Comparison of ENCODE assay signal across 18 cellular contexts in genomic region chr17:16900288-16900882, GRCh38.
A peak's percentile ranks its signal among the peaks of the same experiment; 100 is the strongest.
DNase-seq lines count a peak whose midpoint lies in the region; ATAC-seq and TF ChIP-seq lines count a peak whose summit lies in the region.
"Had no signal": no experiment of that assay in that cellular context is flagged by ENCODE, and none has a peak within 500 bp of the region (broad histone marks: within the 10 kb centered on the region; RNA-seq: fewer than 3 reads in every experiment).

No MANE protein-coding gene starts in this region.

- H3K4me1 ChIP-seq in GM23338 (ENCODE audit: insufficient read depth) (peaks cover 15% of the 10 kb centered on the region; the same call in 1 of the 2 replicates), OCI-LY3 (ENCODE audit: low read length) (peaks cover 41% of the 10 kb centered on the region), spleen (no peaks in the 10 kb centered on the region), sigmoid colon (no peaks in the 10 kb centered on the region)

- DNase-seq in GM23338 (ENCODE audit: low spot score), result no peak
- DNase-seq in islet precursor cell, result peak; percentile 40
- peak; percentile 13 for DNase-seq in spleen
- no peak for DNase-seq in sigmoid colon
- DNase-seq: AML-193; CD4-positive, alpha-beta T cell; H7; KBM-7; NCI-H2029; NCI-H446 treated with DMSO at 0.1 percent for 48 hours; NCI-H526; NCI-H82; Right ventricle myocardium superior; RPMI8226 had no signal

- no peaks in the 10 kb centered on the region for H3K36me3 Mint-ChIP-seq in GM23338 (ENCODE audit: low read depth)

- H3K4me2 ChIP-seq in GM23338 (no peak overlapping the region), OCI-LY3 (ENCODE audit: low read length) (0 out of 2 replicates have a peak overlapping the region, but pooled peaks have one; percentile 64)

- H3K9me2 ChIP-seq in GM23338 (ENCODE audit: insufficient read depth), result no peaks in the 10 kb centered on the region

- TF ChIP-seq CTCF in GM23338 (conservative IDR thresholded peaks at IDR 0.05; ENCODE audit: low read depth in 2 of 2) (no peak), OCI-LY3 (IDR thresholded peaks at IDR 0.05; ENCODE audit: low read depth, low read length) (0 out of 2 replicates have a peak, but pooled peaks have one; percentile 4), spleen (IDR thresholded peaks at IDR 0.05 in 8 of 11, conservative IDR thresholded peaks at IDR 0.05 in 3 of 11) (no peak), sigmoid colon (IDR thresholded peaks at IDR 0.05) (no peak)

- H3K27ac Mint-ChIP-seq in GM23338, result no peak overlapping the region
- H3K27ac Mint-ChIP-seq: CD4-positive, alpha-beta T cell had no signal

- H3K36me3 ChIP-seq in GM23338 (ENCODE audit: insufficient read depth), result no peaks in the 10 kb centered on the region
- H3K36me3 ChIP-seq in OCI-LY3 (replicated peaks; ENCODE audit: low read depth, low read length), result no peaks in the 10 kb centered on the region
- no peaks in the 10 kb centered on the region for H3K36me3 ChIP-seq in spleen
- H3K36me3 ChIP-seq in sigmoid colon, result no peaks in the 10 kb centered on the region
- H3K36me3 ChIP-seq: BLaER1 treated with 17β-estradiol and CSF1 and Interleukin-3, amounts not matched to agents 10 nM and 100 nM had no signal

- no peak for ATAC-seq in GM23338
- no peak for ATAC-seq in HG02678 (IDR thresholded peaks at IDR 0.05; ENCODE audit: unreplicated experiment)
- no peak for ATAC-seq in HG02642 (IDR thresholded peaks at IDR 0.05; ENCODE audit: poor library complexity, unreplicated experiment)

- H4K20me1 ChIP-seq in GM23338 (replicated peaks; ENCODE audit: insufficient read depth) (no peaks in the 10 kb centered on the region), OCI-LY3 (ENCODE audit: insufficient read depth, low read length) (no peaks in the 10 kb centered on the region)
- H4K20me1 ChIP-seq: BLaER1 treated with 17β-estradiol and CSF1 and Interleukin-3, amounts not matched to agents 10 nM and 100 nM had no signal

- no peak overlapping the region for H3K9ac ChIP-seq in OCI-LY3 (ENCODE audit: low read length)
- H3K9ac ChIP-seq: BLaER1 treated with 17β-estradiol and CSF1 and Interleukin-3, amounts not matched to agents 10 nM and 100 nM had no signal

- H3K27me3 ChIP-seq in GM23338 (ENCODE audit: insufficient read depth) (no peaks in the 10 kb centered on the region), OCI-LY3 (ENCODE audit: low read depth, low read length) (no peaks in the 10 kb centered on the region), spleen (replicated peaks in 1 of 7) (peaks cover 0 to 32% (median 0%) of the 10 kb centered on the region in 7 donors), sigmoid colon (no peaks in the 10 kb centered on the region)
- H3K27me3 ChIP-seq: BLaER1 treated with 17β-estradiol and CSF1 and Interleukin-3, amounts not matched to agents 10 nM and 100 nM had no signal

- peak overlapping the region; percentile 63 for H2AFZ ChIP-seq in GM23338
- H2AFZ ChIP-seq in OCI-LY3 (ENCODE audit: low read depth, low read length), result no peak overlapping the region

- H3K9me3 Mint-ChIP-seq in GM23338, result 0 out of 3 replicates have a peak, but pooled peaks cover 4% of the 10 kb centered on the region
- H3K9me3 Mint-ChIP-seq: CD4-positive, alpha-beta T cell had no signal

- no peak overlapping the region for H3K4me3 Mint-ChIP-seq in GM23338
- H3K4me3 Mint-ChIP-seq: CD4-positive, alpha-beta T cell had no signal

- TF ChIP-seq POLR2A in spleen (IDR thresholded peaks at IDR 0.05) (no peak), sigmoid colon (IDR thresholded peaks at IDR 0.05) (no peak)

- H3K9me3 ChIP-seq in OCI-LY3 (ENCODE audit: insufficient read depth, low read length), result no peaks in the 10 kb centered on the region
- no peaks in the 10 kb centered on the region for H3K9me3 ChIP-seq in spleen
- no peaks in the 10 kb centered on the region for H3K9me3 ChIP-seq in sigmoid colon

- no peak for TF ChIP-seq EP300 in sigmoid colon (IDR thresholded peaks at IDR 0.05)

- WGBS in spleen, 5 donors, result 82 to 98% (median 86%) methylated on average over 2 of the region's 2 CpGs
- WGBS in sigmoid colon, 2 donors, result 91 to 94% methylated on average over 2 of the region's 2 CpGs

- intact Hi-C loops in spleen (cut with DNase I; ENCODE audit: low total_unique reads), result no loop called here
- intact Hi-C loops in sigmoid colon (cut with DNase I), result no loop called here

- no peaks in the 10 kb centered on the region for H3K79me2 ChIP-seq in GM23338 (replicated peaks; ENCODE audit: insufficient read depth)
- peaks cover 5% of the 10 kb centered on the region; the same call in 1 of the 2 replicates for H3K79me2 ChIP-seq in OCI-LY3 (ENCODE audit: low read length)

- no peaks in the 10 kb centered on the region for H3F3A ChIP-seq in GM23338 (replicated peaks; ENCODE audit: low read depth)

- no peak overlapping the region for H3K27ac ChIP-seq in GM23338 (ENCODE audit: low read depth)
- H3K27ac ChIP-seq in OCI-LY3 (ENCODE audit: low read length), result no peak overlapping the region
- no peak overlapping the region for H3K27ac ChIP-seq in spleen
- no peak overlapping the region for H3K27ac ChIP-seq in sigmoid colon
- H3K27ac ChIP-seq: BLaER1 treated with 17β-estradiol and CSF1 and Interleukin-3, amounts not matched to agents 10 nM and 100 nM had no signal

- H3K27me3 Mint-ChIP-seq in GM23338 (ENCODE audit: insufficient read depth, low read depth, poor library complexity), result peaks cover 8% of the 10 kb centered on the region

- no peak overlapping the region for H3K4me3 ChIP-seq in GM23338
- H3K4me3 ChIP-seq in OCI-LY3 (ENCODE audit: low read length), result no peak overlapping the region
- H3K4me3 ChIP-seq in spleen, result no peak overlapping the region
- H3K4me3 ChIP-seq in sigmoid colon, result no peak overlapping the region
- H3K4me3 ChIP-seq: BLaER1 treated with 17β-estradiol and CSF1 and Interleukin-3, amounts not matched to agents 10 nM and 100 nM had no signal

- H3K4me1 Mint-ChIP-seq in GM23338, result peaks cover 22% of the 10 kb centered on the region; the same call in 2 of the 3 replicates

TF ChIP-seq in GM23338, 12 proteins besides CTCF, POLR2A, EP300 and RAD21:
- no peak for TF ChIP-seq EZH2 (IDR thresholded peaks at IDR 0.05; ENCODE audit: low read depth, unreplicated experiment)
- TF ChIP-seq JUNB (IDR thresholded peaks at IDR 0.05; ENCODE audit: unreplicated experiment), result no peak
- no peak for TF ChIP-seq ZNF331 (CRISPR knock-in tag; IDR thresholded peaks at IDR 0.05; ENCODE audit: low read depth)
- TF ChIP-seq POLR2AphosphoS5 (IDR thresholded peaks at IDR 0.05; ENCODE audit: low read depth), result no peak
- TF ChIP-seq REST (IDR thresholded peaks at IDR 0.05; ENCODE audit: unreplicated experiment), result no peak
- TF ChIP-seq STAT1 (IDR thresholded peaks at IDR 0.05; ENCODE audit: unreplicated experiment), result no peak
- no peak for TF ChIP-seq ETS1 (IDR thresholded peaks at IDR 0.05)
- TF ChIP-seq CREB1 (CRISPR knock-in tag; IDR thresholded peaks at IDR 0.05; ENCODE audit: low read depth), result no peak
- TF ChIP-seq NANOG (IDR thresholded peaks at IDR 0.05; ENCODE audit: borderline replicate concordance), result no peak

Comparison
In these comparisons a context has a peak if more than half of its experiments do, and no peak if none do; other contexts are left out.
1. DNase-seq: peak in islet precursor cell (single experiment) and spleen (single experiment); none in GM23338 (single experiment) and sigmoid colon (single experiment).